In genomic region chr16:16782153-16782552, GRCh38 we compare ENCODE assay signal across 27 cellular contexts.
"Had no signal": no experiment of that assay in that cellular context is flagged by ENCODE, and none has a peak within 500 bp of the region (broad histone marks: within the 10 kb centered on the region; RNA-seq: fewer than 3 reads in every experiment).

No MANE protein-coding gene starts in this region.

- H3K27me3 Mint-ChIP-seq: dendritic cell treated with granulocyte-macrophage colony-stimulating factor and Interleukin-4, amounts not matched to agents 40 ng/mL and 50 ng/mL, for 4 days had no signal

- H3K4me3 ChIP-seq: esophagus squamous epithelium, gastrocnemius medialis, heart right ventricle, left lung, lower lobe of right lung had no signal

- ATAC-seq: effector memory CD8-positive, alpha-beta T cell; esophagus mucosa; gastrocnemius medialis; heart right ventricle; left cardiac atrium; left lung; left ventricle myocardium superior; lower lobe of right lung; naive thymus-derived CD4-positive, alpha-beta T cell; natural killer cell had no signal

- H3K27ac Mint-ChIP-seq: dendritic cell treated with granulocyte-macrophage colony-stimulating factor and Interleukin-4, amounts not matched to agents 40 ng/mL and 50 ng/mL, for 4 days; effector memory CD8-positive, alpha-beta T cell; endodermal cell; naive thymus-derived CD4-positive, alpha-beta T cell; natural killer cell had no signal

- H3K4me1 Mint-ChIP-seq: naive thymus-derived CD4-positive, alpha-beta T cell; natural killer cell had no signal

- H3K36me3 Mint-ChIP-seq: naive thymus-derived CD4-positive, alpha-beta T cell; natural killer cell had no signal

- H3K27me3 ChIP-seq: esophagus squamous epithelium, gastrocnemius medialis, left lung had no signal

- H3K36me3 ChIP-seq: esophagus squamous epithelium, gastrocnemius medialis, heart right ventricle, left lung, lower lobe of right lung had no signal

- H3K9me3 Mint-ChIP-seq: dendritic cell treated with granulocyte-macrophage colony-stimulating factor and Interleukin-4, amounts not matched to agents 40 ng/mL and 50 ng/mL, for 4 days; effector memory CD8-positive, alpha-beta T cell; natural killer cell had no signal

- FAIRE-seq: endometrium, islet of Langerhans, keratinocyte had no signal

- H3K4me1 ChIP-seq: esophagus squamous epithelium, gastrocnemius medialis, heart right ventricle, left lung, lower lobe of right lung had no signal

- H3K27ac ChIP-seq: epithelial cell of prostate, esophagus squamous epithelium, gastrocnemius medialis, heart right ventricle, left lung, lower lobe of right lung had no signal

- DNase-seq: cortex of kidney; effector CD8-positive, alpha-beta T cell; effector memory CD8-positive, alpha-beta T cell; endodermal cell; erythroblast; esophagus squamous epithelium; foreskin fibroblast; foreskin melanocyte; gastrocnemius medialis; glutamatergic neuron; head of caudate nucleus; heart right ventricle; hippocampal formation; left cardiac atrium; left lung; left ventricle myocardium superior; lower lobe of right lung; mesenchymal stem cell; midbrain; naive thymus-derived CD4-positive, alpha-beta T cell; natural killer cell had no signal

- H3K9me3 ChIP-seq: esophagus squamous epithelium, gastrocnemius medialis, left lung, lower lobe of right lung had no signal

- H3K4me3 Mint-ChIP-seq: dendritic cell treated with granulocyte-macrophage colony-stimulating factor and Interleukin-4, amounts not matched to agents 40 ng/mL and 50 ng/mL, for 4 days; effector memory CD8-positive, alpha-beta T cell; endodermal cell; naive thymus-derived CD4-positive, alpha-beta T cell; natural killer cell had no signal
